ENCODE assay signal across 13 cellular contexts in the genomic region with DNA sequence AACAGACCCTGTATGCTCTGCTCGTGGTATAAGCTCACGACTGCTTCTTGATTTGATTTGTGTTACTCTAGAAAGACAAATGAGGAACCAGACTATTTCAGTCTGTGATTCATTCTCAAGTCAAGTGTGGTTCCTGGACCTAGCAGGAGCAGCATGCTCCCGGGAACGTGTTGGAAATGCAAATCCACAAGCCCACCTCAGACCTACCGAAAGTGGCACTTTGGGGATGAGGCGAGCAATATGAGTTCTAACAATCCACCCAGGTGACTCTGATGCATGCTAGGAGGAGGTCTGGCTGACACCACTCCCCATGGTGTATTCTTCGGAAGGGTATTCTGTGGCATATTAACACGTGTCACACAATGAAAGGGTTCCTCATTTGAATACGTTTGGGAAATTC. TPM values are rescaled to one million over a fixed set of nuclear protein-coding genes. Genes with fewer than 3 reads are reported as not detected.
DNase-seq lines count a peak whose midpoint lies in the region; ATAC-seq and TF ChIP-seq lines count a peak whose summit lies in the region.
"Had no signal": no experiment of that assay in that cellular context is flagged by ENCODE, and none has a peak within 500 bp of the region (broad histone marks: within the 10 kb centered on the region; RNA-seq: fewer than 3 reads in every experiment).

No MANE protein-coding gene starts in this region.

- peak overlapping the region; percentile 7; the same call in 1 of the 2 replicates for H3K4me3 ChIP-seq in GM12865 (ENCODE audit: low read depth, low read length)
- H3K4me3 ChIP-seq: sigmoid colon, vagina had no signal

- intact Hi-C loops in Right ventricle myocardium inferior (cut with DNase I) = no loop called here

- TF ChIP-seq CTCF in GM12865 (IDR thresholded peaks at IDR 0.05; ENCODE audit: insufficient read depth, low read depth, low read length, missing control alignments) = no peak

- DNase-seq in GM12865 (ENCODE audit: low read depth) = peak; percentile 65
- no peak for DNase-seq in Right ventricle myocardium inferior (ENCODE audit: missing footprints)
- DNase-seq in AML-193 (lab: John Stamatoyannopoulos, UW) = no peak
- DNase-seq in NCI-H526 treated with DMSO at 0.1 percent for 48 hours (lab: John Stamatoyannopoulos, UW) = no peak
- DNase-seq in HuH-7 (ENCODE audit: low spot score) = no peak
- DNase-seq: activated T-cell treated with anti-CD3 and anti-CD28 coated beads, Interleukin-2, amount 50 U/mL, for 24 hours; SHP77 treated with DMSO at 0.1 percent for 48 hours; sigmoid colon had no signal

- peak; percentile 78 for ATAC-seq in GM19397 (IDR thresholded peaks at IDR 0.05; ENCODE audit: unreplicated experiment)
- peak; percentile 79 for ATAC-seq in HG02798 (IDR thresholded peaks at IDR 0.05; ENCODE audit: poor library complexity, unreplicated experiment)
- ATAC-seq in HG03565 (IDR thresholded peaks at IDR 0.05; ENCODE audit: unreplicated experiment) = peak; percentile 88
- ATAC-seq in Right ventricle myocardium inferior = no peak
- ATAC-seq: HCT116 had no signal

RNA-seq across cellular contexts. Expression of a gene that starts 59.5 kb away (rescaled TPM):
- 10.0 TPM for total RNA-seq in Right ventricle myocardium inferior
